Comparison of ENCODE assay signal across 1 cellular context in the genomic region with DNA sequence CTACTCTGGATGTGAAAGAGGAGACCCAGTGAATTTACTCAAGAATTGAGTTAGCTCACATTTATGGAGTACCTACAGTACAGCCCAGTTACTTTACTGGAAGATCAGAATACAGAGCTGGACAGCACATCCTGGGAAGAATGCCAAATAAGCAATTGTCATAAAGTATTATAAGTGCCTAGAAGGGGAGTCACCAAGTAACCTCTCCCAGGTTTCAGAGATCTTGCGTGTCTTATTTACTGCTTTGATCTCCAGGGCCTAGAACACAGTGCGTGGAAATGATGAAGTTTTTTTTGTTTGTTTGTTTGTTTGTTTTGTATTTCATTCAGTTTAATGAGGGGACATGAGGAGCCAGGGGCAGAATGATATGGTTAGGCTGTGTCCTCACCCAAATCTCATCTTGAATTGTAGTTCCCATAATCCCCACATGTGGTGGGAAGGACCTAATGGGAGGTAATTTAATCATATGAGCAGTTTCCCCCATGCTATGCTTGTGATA.
TF ChIP-seq lines count a peak whose summit lies in the region.

No MANE protein-coding gene starts in this region.

TF ChIP-seq in WTC11, 78 proteins besides CTCF, POLR2A, EP300 and RAD21 (continued from another document):
- TF ChIP-seq, protein P1, sequence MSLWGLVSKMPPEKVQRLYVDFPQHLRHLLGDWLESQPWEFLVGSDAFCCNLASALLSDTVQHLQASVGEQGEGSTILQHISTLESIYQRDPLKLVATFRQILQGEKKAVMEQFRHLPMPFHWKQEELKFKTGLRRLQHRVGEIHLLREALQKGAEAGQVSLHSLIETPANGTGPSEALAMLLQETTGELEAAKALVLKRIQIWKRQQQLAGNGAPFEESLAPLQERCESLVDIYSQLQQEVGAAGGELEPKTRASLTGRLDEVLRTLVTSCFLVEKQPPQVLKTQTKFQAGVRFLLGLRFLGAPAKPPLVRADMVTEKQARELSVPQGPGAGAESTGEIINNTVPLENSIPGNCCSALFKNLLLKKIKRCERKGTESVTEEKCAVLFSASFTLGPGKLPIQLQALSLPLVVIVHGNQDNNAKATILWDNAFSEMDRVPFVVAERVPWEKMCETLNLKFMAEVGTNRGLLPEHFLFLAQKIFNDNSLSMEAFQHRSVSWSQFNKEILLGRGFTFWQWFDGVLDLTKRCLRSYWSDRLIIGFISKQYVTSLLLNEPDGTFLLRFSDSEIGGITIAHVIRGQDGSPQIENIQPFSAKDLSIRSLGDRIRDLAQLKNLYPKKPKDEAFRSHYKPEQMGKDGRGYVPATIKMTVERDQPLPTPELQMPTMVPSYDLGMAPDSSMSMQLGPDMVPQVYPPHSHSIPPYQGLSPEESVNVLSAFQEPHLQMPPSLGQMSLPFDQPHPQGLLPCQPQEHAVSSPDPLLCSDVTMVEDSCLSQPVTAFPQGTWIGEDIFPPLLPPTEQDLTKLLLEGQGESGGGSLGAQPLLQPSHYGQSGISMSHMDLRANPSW (CRISPR knock-in tag; conservative IDR thresholded peaks at IDR 0.05; ENCODE audit: low read depth): no peak
- TF ChIP-seq, protein P2, sequence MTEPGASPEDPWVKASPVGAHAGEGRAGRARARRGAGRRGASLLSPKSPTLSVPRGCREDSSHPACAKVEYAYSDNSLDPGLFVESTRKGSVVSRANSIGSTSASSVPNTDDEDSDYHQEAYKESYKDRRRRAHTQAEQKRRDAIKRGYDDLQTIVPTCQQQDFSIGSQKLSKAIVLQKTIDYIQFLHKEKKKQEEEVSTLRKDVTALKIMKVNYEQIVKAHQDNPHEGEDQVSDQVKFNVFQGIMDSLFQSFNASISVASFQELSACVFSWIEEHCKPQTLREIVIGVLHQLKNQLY (CRISPR knock-in tag; IDR thresholded peaks at IDR 0.05): no peak
- TF ChIP-seq, protein P3, sequence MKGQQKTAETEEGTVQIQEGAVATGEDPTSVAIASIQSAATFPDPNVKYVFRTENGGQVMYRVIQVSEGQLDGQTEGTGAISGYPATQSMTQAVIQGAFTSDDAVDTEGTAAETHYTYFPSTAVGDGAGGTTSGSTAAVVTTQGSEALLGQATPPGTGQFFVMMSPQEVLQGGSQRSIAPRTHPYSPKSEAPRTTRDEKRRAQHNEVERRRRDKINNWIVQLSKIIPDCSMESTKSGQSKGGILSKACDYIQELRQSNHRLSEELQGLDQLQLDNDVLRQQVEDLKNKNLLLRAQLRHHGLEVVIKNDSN (CRISPR knock-in tag; IDR thresholded peaks at IDR 0.05): no peak
